ENCODE assay signal across 16 cellular contexts in the genomic region with DNA sequence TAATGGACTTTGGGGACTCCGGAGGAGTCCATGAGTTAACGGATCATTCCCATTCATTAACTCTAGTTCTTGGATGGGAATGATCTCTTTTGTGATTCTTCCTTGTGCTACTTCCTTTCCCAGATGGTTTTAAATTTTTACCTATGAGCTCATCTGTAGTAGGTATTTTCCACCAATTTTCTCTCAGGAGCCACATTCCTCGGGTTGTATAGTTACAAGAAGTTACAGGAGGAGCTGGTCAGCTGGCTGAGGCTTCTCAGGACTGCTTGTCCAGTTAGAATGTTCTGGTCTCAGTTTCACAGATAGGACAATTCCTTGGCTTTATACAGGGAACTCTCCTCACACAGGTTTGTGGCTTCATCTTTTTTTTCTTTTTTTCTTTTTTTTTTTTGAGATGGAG. TPM values are rescaled to one million over a fixed set of nuclear protein-coding genes. Genes with fewer than 3 reads are reported as not detected.
DNase-seq lines count a peak whose midpoint lies in the region; ATAC-seq and TF ChIP-seq lines count a peak whose summit lies in the region.
"Had no signal": no experiment of that assay in that cellular context is flagged by ENCODE, and none has a peak within 500 bp of the region (broad histone marks: within the 10 kb centered on the region; RNA-seq: fewer than 3 reads in every experiment).

No MANE protein-coding gene starts in this region.

- peaks cover 7% of the 10 kb centered on the region for H3K4me1 ChIP-seq in RWPE2 (ENCODE audit: insufficient read depth, poor library complexity, severe bottlenecking)
- peaks cover 5% of the 10 kb centered on the region for H3K4me1 ChIP-seq in mesenchymal stem cell (ENCODE audit: control insufficient read depth, insufficient read depth, low read depth, low read length)
- H3K4me1 ChIP-seq in spleen: peaks cover 24 to 67% (median 42%) of the 10 kb centered on the region in 6 donors
- H3K4me1 ChIP-seq in Karpas-422 (ENCODE audit: low read length): no peaks in the 10 kb centered on the region

- ATAC-seq in RWPE2 (ENCODE audit: low read depth): peak; percentile 38; the same call in 2 of the 3 replicates
- ATAC-seq: HCT116 had no signal

- H3K27me3 ChIP-seq in RWPE2 (ENCODE audit: insufficient read depth, poor library complexity, severe bottlenecking) (no peaks in the 10 kb centered on the region), mesenchymal stem cell (ENCODE audit: control insufficient read depth in 1 of 2, insufficient read depth in 1 of 2, low read length in 2 of 2) (peaks cover 0 to 13% of the 10 kb centered on the region in 2 experiments), spleen (replicated peaks in 1 of 7) (no peaks in the 10 kb centered on the region), Karpas-422 (ENCODE audit: low read length) (no peaks in the 10 kb centered on the region)

- no peak overlapping the region for H3K4ac ChIP-seq in mesenchymal stem cell (ENCODE audit: low read depth in 1 of 2, low read length in 2 of 2)

- DNase-seq in Caki2 (ENCODE audit: low read depth): peak; percentile 4
- DNase-seq in RWPE2 (ENCODE audit: low spot score): no peak
- DNase-seq in fibroblast of the aortic adventitia (ENCODE audit: low read depth): peak; percentile 6
- no peak for DNase-seq in mesenchymal stem cell
- DNase-seq in activated naive CD4-positive, alpha-beta T cell treated with Interleukin-2 at 50 U/mL for 16 hours: no peak
- no peak for DNase-seq in spleen
- DNase-seq in Karpas-422: no peak
- DNase-seq in EL: no peak
- DNase-seq: ACHN, AML-193, KG1, NCI-H1092, NCI-H1694, NCI-H524, SHP77 treated with DMSO at 0.1 percent for 48 hours had no signal

- H3K4me3 ChIP-seq in RWPE2 (ENCODE audit: severe bottlenecking) (no peak overlapping the region), fibroblast of the aortic adventitia (ENCODE audit: low read depth, low read length) (no peak overlapping the region), mesenchymal stem cell (ENCODE audit: insufficient read depth in 1 of 2, low read depth in 1 of 2, low read length in 2 of 2) (no peak overlapping the region), spleen (no peak overlapping the region), Karpas-422 (ENCODE audit: low read length) (no peak overlapping the region)

- TF ChIP-seq POLR2A in spleen (IDR thresholded peaks at IDR 0.05): no peak

- no peak overlapping the region for H3K18ac ChIP-seq in mesenchymal stem cell (ENCODE audit: low read depth in 1 of 2, low read length in 2 of 2)

- intact Hi-C loops in spleen (cut with DNase I; ENCODE audit: low total_unique reads): no loop called here

- in situ Hi-C loops in Caki2 (cut with HindIII; ENCODE audit: low pct_unique_long_range_greater_than_20kb, low sequenced_read_pairs): no loop called here

- H3K23ac ChIP-seq in mesenchymal stem cell (ENCODE audit: low read length in 2 of 2): no peak overlapping the region

- H2BK120ac ChIP-seq in mesenchymal stem cell (ENCODE audit: low read depth, low read length): no peak overlapping the region

- 100% methylated on average over 1 of the region's 3 CpGs for WGBS in mesenchymal stem cell
- WGBS in spleen, 5 donors: 78 to 94% (median 84%) methylated on average over 3 of the region's 3 CpGs

- H3K4me2 ChIP-seq in mesenchymal stem cell (ENCODE audit: low read length, poor library complexity, severe bottlenecking): no peak overlapping the region
- no peak overlapping the region for H3K4me2 ChIP-seq in Karpas-422 (ENCODE audit: low read depth, low read length, poor library complexity, severe bottlenecking)

- no peak overlapping the region for H3K14ac ChIP-seq in mesenchymal stem cell (ENCODE audit: low read length in 2 of 2)

- no peaks in the 10 kb centered on the region for H3K79me2 ChIP-seq in Karpas-422 (ENCODE audit: low read length)

- H3K9me3 ChIP-seq in RWPE2 (ENCODE audit: severe bottlenecking): no peaks in the 10 kb centered on the region
- no peaks in the 10 kb centered on the region for H3K9me3 ChIP-seq in mesenchymal stem cell (ENCODE audit: control insufficient read depth, low read length)
- H3K9me3 ChIP-seq in spleen: no peaks in the 10 kb centered on the region
- H3K9me3 ChIP-seq in Karpas-422 (ENCODE audit: low read length): no peaks in the 10 kb centered on the region

- no peak overlapping the region for H4K8ac ChIP-seq in mesenchymal stem cell (ENCODE audit: low read length)

- no peak overlapping the region for H2BK12ac ChIP-seq in mesenchymal stem cell (ENCODE audit: low read length in 2 of 2)

- H2AFZ ChIP-seq in mesenchymal stem cell (ENCODE audit: low read depth, low read length) (no peak overlapping the region), Karpas-422 (ENCODE audit: low read length) (no peak overlapping the region)

- H3K9me2 ChIP-seq in Karpas-422 (replicated peaks; ENCODE audit: insufficient read depth, low read length): no peaks in the 10 kb centered on the region

- no peak overlapping the region for H4K91ac ChIP-seq in mesenchymal stem cell (ENCODE audit: low read length)

- H2AK5ac ChIP-seq in mesenchymal stem cell (ENCODE audit: low read length, severe bottlenecking): no peak overlapping the region

- H4K20me1 ChIP-seq in Karpas-422 (ENCODE audit: insufficient read depth, low read depth, low read length): no peaks in the 10 kb centered on the region

- no peak overlapping the region for H2BK15ac ChIP-seq in mesenchymal stem cell (ENCODE audit: low read depth, poor library complexity, severe bottlenecking)

- H3K36me3 ChIP-seq in RWPE2 (ENCODE audit: low read depth) (no peaks in the 10 kb centered on the region), mesenchymal stem cell (ENCODE audit: control insufficient read depth in 1 of 2, insufficient read depth in 2 of 2, low read depth in 1 of 2, low read length in 2 of 2) (no peaks in the 10 kb centered on the region), spleen (no peaks in the 10 kb centered on the region), Karpas-422 (ENCODE audit: insufficient read depth, low read length) (no peaks in the 10 kb centered on the region)

- H3K9ac ChIP-seq in mesenchymal stem cell (ENCODE audit: low read length) (no peak overlapping the region), Karpas-422 (ENCODE audit: low read length) (no peak overlapping the region)

- TF ChIP-seq CTCF in RWPE2 (IDR thresholded peaks at IDR 0.05; ENCODE audit: poor library complexity, severe bottlenecking) (no peak), fibroblast of the aortic adventitia (IDR thresholded peaks at IDR 0.05; ENCODE audit: insufficient read depth, low read length) (no peak), spleen (IDR thresholded peaks at IDR 0.05 in 8 of 11, conservative IDR thresholded peaks at IDR 0.05 in 3 of 11) (no peak)

- H3K79me1 ChIP-seq in mesenchymal stem cell (replicated peaks; ENCODE audit: low read length, poor library complexity, severe bottlenecking): no peaks in the 10 kb centered on the region

- H3K27ac ChIP-seq in RWPE2 (ENCODE audit: poor library complexity, severe bottlenecking): no peak overlapping the region
- peak overlapping the region; percentile 53 for H3K27ac ChIP-seq in mesenchymal stem cell (ENCODE audit: low read length, poor library complexity, severe bottlenecking)
- peak overlapping the region in 1 of 8 donors; percentile 0 for H3K27ac ChIP-seq in spleen
- no peak overlapping the region for H3K27ac ChIP-seq in Karpas-422 (ENCODE audit: low read length)

- no peak overlapping the region for H2BK5ac ChIP-seq in mesenchymal stem cell (ENCODE audit: low read depth, low read length, poor library complexity, severe bottlenecking)

RNA-seq across cellular contexts. Expression of a gene that starts 42.9 kb away (rescaled TPM):
- 30.4 and 31.6 TPM in 2 replicates for total RNA-seq in Caki2 (2014; rRNA removed; shearing (Covaris generic); ENCODE audit: low replicate concordance)
- total RNA-seq in fibroblast of the aortic adventitia (ENCODE audit: low replicate concordance): 18.2 and 43.7 TPM in 2 replicates
- 28.4 TPM for polyA plus RNA-seq in mesenchymal stem cell (2013, experiment 1 of 2)
- polyA plus RNA-seq in mesenchymal stem cell (2013, experiment 2 of 2): 28.0 TPM
- total RNA-seq in spleen: 10 to 100 TPM; 44.8 to 79.7 (median 61.5) TPM
- polyA plus RNA-seq in spleen: 1 to 10 TPM; 4.0 to 9.6 (median 5.8) TPM
- total RNA-seq in Karpas-422 (2014; rRNA removed; shearing (Covaris generic); ENCODE audit: low replicate concordance): 8.5 and 13.7 TPM in 2 replicates

Comparison
In these comparisons a context has a peak if more than half of its experiments do, and no peak if none do; other contexts are left out.
1. DNase-seq: peak in Caki2 (single experiment) and fibroblast of the aortic adventitia (single experiment); none in RWPE2 (single experiment), mesenchymal stem cell (single experiment), activated naive CD4-positive, alpha-beta T cell treated with Interleukin-2 at 50 U/mL for 16 hours (single experiment), spleen (single experiment), Karpas-422 (single experiment) and EL (single experiment).